ENCODE assay signal across 8 cellular contexts in the genomic region with DNA sequence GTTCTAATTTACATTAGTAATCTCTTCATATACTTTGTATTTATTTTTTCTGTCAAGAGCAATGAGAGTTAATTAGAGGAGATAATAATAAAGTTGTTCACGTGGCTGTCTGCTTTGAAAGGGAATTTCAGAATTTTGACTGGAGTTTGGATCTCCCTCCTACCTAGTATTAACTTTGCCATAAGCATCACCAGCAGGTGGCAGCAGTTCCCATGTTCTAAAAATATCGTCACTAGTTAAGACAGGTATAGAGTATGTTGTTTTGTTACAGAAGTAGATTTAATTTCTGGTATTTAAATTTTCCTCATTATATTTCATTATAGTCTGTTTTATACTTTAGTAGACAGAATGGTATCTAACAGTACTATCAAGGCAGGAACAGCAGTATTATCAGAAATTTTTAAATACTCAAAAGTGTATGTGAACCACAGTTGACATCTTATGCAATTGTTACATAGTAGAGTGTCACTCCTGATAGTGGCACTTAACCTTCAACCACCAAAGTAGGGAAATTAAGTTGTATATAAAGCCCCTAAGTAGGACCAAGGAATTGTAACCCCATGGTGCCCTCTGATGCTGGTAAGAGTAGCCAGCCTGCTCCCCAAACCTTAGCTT.
DNase-seq lines count a peak whose midpoint lies in the region; ATAC-seq and TF ChIP-seq lines count a peak whose summit lies in the region.

No MANE protein-coding gene starts in this region.

- no peaks in the 10 kb centered on the region for H3K79me2 ChIP-seq in OCI-LY3 (ENCODE audit: low read length)

- no peaks in the 10 kb centered on the region for H3K9me3 ChIP-seq in OCI-LY3 (ENCODE audit: insufficient read depth, low read length)

- H3K27ac Mint-ChIP-seq in nephron = no peak overlapping the region

- no peak overlapping the region for H3K4me2 ChIP-seq in OCI-LY3 (ENCODE audit: low read length)

- H3K9me3 Mint-ChIP-seq in nephron = no peaks in the 10 kb centered on the region

- H3K4me3 Mint-ChIP-seq in nephron = no peak overlapping the region

- no peaks in the 10 kb centered on the region for H3K4me1 ChIP-seq in OCI-LY3 (ENCODE audit: low read length)

- peak; percentile 41 for ATAC-seq in HG03175 (IDR thresholded peaks at IDR 0.05; ENCODE audit: unreplicated experiment)
- ATAC-seq in HG02840 (IDR thresholded peaks at IDR 0.05; ENCODE audit: low FRiP score, unreplicated experiment) = no peak

- no peak overlapping the region for H2AFZ ChIP-seq in OCI-LY3 (ENCODE audit: low read depth, low read length)

- H3K27ac ChIP-seq in OCI-LY3 (ENCODE audit: low read length) = no peak overlapping the region

- no peaks in the 10 kb centered on the region for H3K4me1 Mint-ChIP-seq in nephron

- no peaks in the 10 kb centered on the region for H3K27me3 Mint-ChIP-seq in nephron (ENCODE audit: low read depth)

- H3K4me3 ChIP-seq in GM06990 (replicated peaks; ENCODE audit: low read depth, low read length) = no peak overlapping the region
- H3K4me3 ChIP-seq in OCI-LY3 (ENCODE audit: low read length) = no peak overlapping the region

- H3K27me3 ChIP-seq in GM06990 (replicated peaks; ENCODE audit: control insufficient read depth, insufficient read depth, low read length) (no peaks in the 10 kb centered on the region), OCI-LY3 (ENCODE audit: low read depth, low read length) (no peaks in the 10 kb centered on the region)

- H3K36me3 ChIP-seq in GM06990 (ENCODE audit: control insufficient read depth, insufficient read depth, low read length) = no peaks in the 10 kb centered on the region; the same call in 1 of the 2 replicates
- peaks cover 13% of the 10 kb centered on the region for H3K36me3 ChIP-seq in OCI-LY3 (replicated peaks; ENCODE audit: low read depth, low read length)

- TF ChIP-seq CTCF in GM06990 (IDR thresholded peaks at IDR 0.05; ENCODE audit: insufficient read depth, low read length, poor library complexity, severe bottlenecking) (peak; percentile 61), OCI-LY3 (IDR thresholded peaks at IDR 0.05; ENCODE audit: low read depth, low read length) (peak; percentile 60), nephron (IDR thresholded peaks at IDR 0.05; ENCODE audit: unreplicated experiment in 3 of 3) (peak; percentile 78 to 87 (median 80))

- no peaks in the 10 kb centered on the region for H4K20me1 ChIP-seq in OCI-LY3 (ENCODE audit: insufficient read depth, low read length)

- peaks cover 51% of the 10 kb centered on the region for H3K36me3 Mint-ChIP-seq in nephron (ENCODE audit: low read depth)

- no peak overlapping the region for H3K9ac ChIP-seq in OCI-LY3 (ENCODE audit: low read length)

- TF ChIP-seq POLR2A in erythroblast (IDR thresholded peaks at IDR 0.05; ENCODE audit: low read length) = no peak

- DNase-seq in GM06990 (ENCODE audit: extremely low read depth, insufficient read length) (no peak), erythroblast (lab: John Stamatoyannopoulos, UW) (peak; percentile 71 to 87), superior temporal gyrus (ENCODE audit: extremely low spot score) (peak; percentile 93)
- peak; percentile 85 for DNase-seq in activated CD8-positive, alpha-beta memory T cell treated with anti-CD3 and anti-CD28 coated beads, Interleukin-2, amount 50 U/mL, for 4 hours
